ENCODE assay signal across 1 cellular context in genomic region chr2:171787333-171788072, GRCh38.
TF ChIP-seq lines count a peak whose summit lies in the region.

No MANE protein-coding gene starts in this region.

TF ChIP-seq in HCT116, 20 proteins besides CTCF, POLR2A, EP300 and RAD21 (continued from another document):
- no peak for TF ChIP-seq SIN3A (IDR thresholded peaks at IDR 0.05; ENCODE audit: low read depth)
